ENCODE assay signal across 9 cellular contexts in genomic region chr11:123055132-123055924, GRCh38. TPM values are rescaled to one million over a fixed set of nuclear protein-coding genes. Genes with fewer than 3 reads are reported as not detected.
DNase-seq lines count a peak whose midpoint lies in the region; ATAC-seq and TF ChIP-seq lines count a peak whose summit lies in the region.
"Had no signal": no experiment of that assay in that cellular context is flagged by ENCODE, and none has a peak within 500 bp of the region (broad histone marks: within the 10 kb centered on the region; RNA-seq: fewer than 3 reads in every experiment).

No MANE protein-coding gene starts in this region.

- intact Hi-C loops in IMR-90 (cut with micrococcal nuclease) = no loop called here

- H3K14ac ChIP-seq in IMR-90 (replicated peaks; ENCODE audit: low read depth, low read length) = no peak overlapping the region
- no peak overlapping the region for H3K14ac ChIP-seq in neuronal stem cell (ENCODE audit: low read length)

- H2BK120ac ChIP-seq in IMR-90 (ENCODE audit: low read depth, low read length) (no peak overlapping the region), neuronal stem cell (ENCODE audit: low read depth, low read length) (no peak overlapping the region)

- H4K5ac ChIP-seq in IMR-90 (ENCODE audit: low read depth, low read length) = no peak overlapping the region

- no TSS peak for BruUV-seq in IMR-90 (replicated peaks; lab: Mats Ljungman, UMichigan)

- TF ChIP-seq RAD21 in IMR-90 (IDR thresholded peaks at IDR 0.05; ENCODE audit: low read length) = no peak

- no peak overlapping the region for H3K27ac ChIP-seq in IMR-90 (ENCODE audit: insufficient read depth, low read length)
- H3K27ac ChIP-seq in neuronal stem cell (replicated peaks; ENCODE audit: low read length) = peak overlapping the region; percentile 36
- H3K27ac ChIP-seq in smooth muscle cell (ENCODE audit: low read depth) = no peak overlapping the region

- peaks cover 25 to 36% of the 10 kb centered on the region in 2 experiments; a peak in 3 of 4 replicates for H3K79me1 ChIP-seq in IMR-90 (ENCODE audit: low read depth in 1 of 2, low read length in 2 of 2)
- H3K79me1 ChIP-seq in neuronal stem cell (ENCODE audit: low read depth, low read length) = no peaks in the 10 kb centered on the region

- no peak overlapping the region for H3K56ac ChIP-seq in IMR-90 (ENCODE audit: extremely low read depth, insufficient read depth, low read length)

- ATAC-seq in IMR-90 (ENCODE audit: low read depth) (no peak), HG03039 (IDR thresholded peaks at IDR 0.05; ENCODE audit: unreplicated experiment) (no peak), GM18870 (IDR thresholded peaks at IDR 0.05; ENCODE audit: unreplicated experiment) (no peak)

- peak; percentile 22 for TF ChIP-seq POLR2A in IMR-90 (IDR thresholded peaks at IDR 0.05; ENCODE audit: low read depth, low read length)

- peaks cover 51% of the 10 kb centered on the region for H3F3A ChIP-seq in smooth muscle cell (ENCODE audit: low read depth)

- no peak overlapping the region for H4K91ac ChIP-seq in IMR-90 (ENCODE audit: insufficient read depth, low read depth, low read length)
- no peak overlapping the region for H4K91ac ChIP-seq in neuronal stem cell (ENCODE audit: low read depth, low read length, poor library complexity)

- no peak overlapping the region for H3K4me3 ChIP-seq in IMR-90 (ENCODE audit: insufficient read depth, low read depth, low read length)
- H3K4me3 ChIP-seq in neuronal stem cell (ENCODE audit: low read length in 2 of 2) = no peak overlapping the region
- H3K4me3 ChIP-seq in smooth muscle cell = no peak overlapping the region

- H2BK15ac ChIP-seq in IMR-90 (ENCODE audit: low read depth, low read length) = no peak overlapping the region
- no peak overlapping the region for H2BK15ac ChIP-seq in neuronal stem cell (ENCODE audit: low read length)

- H3K9ac ChIP-seq in IMR-90 (ENCODE audit: low read depth, low read length) (no peak overlapping the region), neuronal stem cell (ENCODE audit: low read depth, low read length, poor library complexity) (no peak overlapping the region), smooth muscle cell (ENCODE audit: low read depth) (no peak overlapping the region)

- H3K9me1 ChIP-seq in IMR-90 (ENCODE audit: insufficient read depth, low read length) = peaks cover 6% of the 10 kb centered on the region; the same call in 1 of the 2 replicates

- no peaks in the 10 kb centered on the region for H3K9me3 ChIP-seq in IMR-90 (ENCODE audit: control insufficient read depth, insufficient read depth, low read length)
- no peaks in the 10 kb centered on the region for H3K9me3 ChIP-seq in neuronal stem cell (replicated peaks in 1 of 2; ENCODE audit: control insufficient read depth in 2 of 2, insufficient read depth in 1 of 2, low read depth in 1 of 2, low read length in 2 of 2)
- H3K9me3 ChIP-seq in smooth muscle cell (replicated peaks; ENCODE audit: low read depth) = no peaks in the 10 kb centered on the region

- no peak overlapping the region for H3K23ac ChIP-seq in IMR-90 (ENCODE audit: low read depth, low read length)
- H3K23ac ChIP-seq in neuronal stem cell (ENCODE audit: low read depth, low read length, poor library complexity) = no peak overlapping the region

- H3K27me3 ChIP-seq in IMR-90 (ENCODE audit: control insufficient read depth, insufficient read depth, low read length) = no peaks in the 10 kb centered on the region
- no peaks in the 10 kb centered on the region for H3K27me3 ChIP-seq in neuronal stem cell (ENCODE audit: control insufficient read depth in 3 of 3, insufficient read depth in 3 of 3, low read depth in 1 of 3, low read length in 3 of 3)
- H3K27me3 ChIP-seq in smooth muscle cell (ENCODE audit: low read depth) = no peaks in the 10 kb centered on the region

- TF ChIP-seq CTCF in IMR-90 (conservative IDR thresholded peaks at IDR 0.05; ENCODE audit: low read depth, low read length) (no peak), smooth muscle cell (IDR thresholded peaks at IDR 0.05; ENCODE audit: borderline replicate concordance, insufficient read depth, poor library complexity, severe bottlenecking) (no peak)

- no peak overlapping the region for H3K4me2 ChIP-seq in IMR-90 (ENCODE audit: low read depth, low read length)
- no peak overlapping the region for H3K4me2 ChIP-seq in neuronal stem cell (ENCODE audit: insufficient read depth, low read length, poor library complexity, severe bottlenecking)
- no peak overlapping the region for H3K4me2 ChIP-seq in smooth muscle cell

- H3K4ac ChIP-seq in IMR-90 (ENCODE audit: low read depth, low read length) (no peak overlapping the region), neuronal stem cell (ENCODE audit: low read length) (no peak overlapping the region)

- H2AFZ ChIP-seq in IMR-90 (replicated peaks; ENCODE audit: low read length, poor library complexity) (no peak overlapping the region), neuronal stem cell (ENCODE audit: low read length) (no peak overlapping the region), smooth muscle cell (ENCODE audit: low read depth) (no peak overlapping the region)

- CTCF ChIA-PET in IMR-90 (lab: Yijun Ruan, JAX) = interaction anchor here (0.6 to 0.7 kb wide), 2 partner anchors 398 to 691 kb away, joined by 3 to 4 read pairs; no protein-coding TSS in a partner anchor

- H3K18ac ChIP-seq in IMR-90 (ENCODE audit: low read depth, low read length) (no peak overlapping the region), neuronal stem cell (ENCODE audit: low read length) (no peak overlapping the region)

- H2BK5ac ChIP-seq in IMR-90 (ENCODE audit: low read depth, low read length, poor library complexity, severe bottlenecking) = no peak overlapping the region
- H2BK5ac ChIP-seq in neuronal stem cell (ENCODE audit: low read length) = no peak overlapping the region

- H2BK20ac ChIP-seq in IMR-90 (ENCODE audit: low read depth, low read length) = no peak overlapping the region

- H3K36me3 ChIP-seq in IMR-90 (ENCODE audit: control insufficient read depth, insufficient read depth, low read length) = peaks cover 54% of the 10 kb centered on the region
- peaks cover 41 to 68% of the 10 kb centered on the region in 2 donors for H3K36me3 ChIP-seq in neuronal stem cell (replicated peaks in 1 of 2; ENCODE audit: control insufficient read depth in 2 of 2, insufficient read depth in 2 of 2, low read length in 2 of 2)
- H3K36me3 ChIP-seq in smooth muscle cell (ENCODE audit: low read depth) = peaks cover 28% of the 10 kb centered on the region

- no CpG with 5 or more reads among the region's 6 CpGs for WGBS in IMR-90 (ENCODE audit: extremely low coverage in 2 of 2, insufficient read length in 1 of 2), 2 experiments
- WGBS in neuronal stem cell (ENCODE audit: extremely low coverage in 2 of 2, insufficient read length in 2 of 2, insufficient replicate concordance in 1 of 2), 2 donors = no CpG with 5 or more reads among the region's 6 CpGs
- WGBS in smooth muscle cell (ENCODE audit: low lambda C conversion rate) = 79% methylated on average over 6 of the region's 6 CpGs

- H3K79me2 ChIP-seq in smooth muscle cell (ENCODE audit: low read depth) = peaks cover 22% of the 10 kb centered on the region

- POLR2A ChIA-PET in IMR-90 (lab: Charles Lee; ENCODE audit: unreplicated experiment) = interaction anchor here (0.6 to 0.7 kb wide), 2 partner anchors 477 to 1393 kb away, joined by 3 to 12 read pairs; no protein-coding TSS in a partner anchor

- H4K20me1 ChIP-seq in IMR-90 (ENCODE audit: insufficient read depth, low read length) (peaks cover 73% of the 10 kb centered on the region), smooth muscle cell (ENCODE audit: low read depth) (peaks cover 62% of the 10 kb centered on the region)

- no peak overlapping the region for H2AK9ac ChIP-seq in IMR-90 (replicated peaks; ENCODE audit: low read depth, low read length, poor library complexity)

- H2BK12ac ChIP-seq in neuronal stem cell (ENCODE audit: low read length) = no peak overlapping the region

- no peak overlapping the region for H2AK5ac ChIP-seq in IMR-90 (ENCODE audit: low read depth, low read length)
- no peak overlapping the region for H2AK5ac ChIP-seq in neuronal stem cell (ENCODE audit: low read depth, low read length)

- in situ Hi-C loops in IMR-90 (cut with MboI; ENCODE audit: low sequenced_read_pairs) = no loop called here

- dilution Hi-C loops in IMR-90 (cut with HindIII; ENCODE audit: low sequenced_read_pairs, unreplicated experiment) = no loop called here

- peak; percentile 68 for DNase-seq in activated CD8-positive, alpha-beta memory T cell treated with anti-CD3 and anti-CD28 coated beads for 24 hours
- DNase-seq in activated CD8-positive, alpha-beta memory T cell treated with anti-CD3 and anti-CD28 coated beads, Interleukin-2, amount 50 U/mL, for 4 hours = no peak
- DNase-seq in IMR-90 (no peak), neuronal stem cell (ENCODE audit: low spot score) (no peak), smooth muscle cell (lab: John Stamatoyannopoulos, UW; ENCODE audit: unreplicated experiment) (no peak)
- peak; percentile 64 for DNase-seq in activated CD8-positive, alpha-beta memory T cell treated with anti-CD3 and anti-CD28 coated beads, Interleukin-2, amount 50 U/mL, for 48 hours
- DNase-seq: C1 segment of cervical spinal cord had no signal

- no peak overlapping the region for H4K8ac ChIP-seq in IMR-90 (ENCODE audit: low read depth in 2 of 2, low read length in 2 of 2)
- H4K8ac ChIP-seq in neuronal stem cell (ENCODE audit: low read depth, low read length) = no peak overlapping the region

- no peaks in the 10 kb centered on the region; the same call in 1 of the 2 replicates for H3K4me1 ChIP-seq in IMR-90 (ENCODE audit: control insufficient read depth, insufficient read depth, low read length)
- H3K4me1 ChIP-seq in neuronal stem cell (ENCODE audit: control insufficient read depth in 2 of 2, insufficient read depth in 1 of 2, low read depth in 1 of 2, low read length in 2 of 2) = peaks cover 2 to 16% of the 10 kb centered on the region in 2 donors
- peaks cover 21% of the 10 kb centered on the region for H3K4me1 ChIP-seq in smooth muscle cell (ENCODE audit: low read depth)

TF ChIP-seq in IMR-90, 13 proteins besides CTCF, POLR2A, EP300 and RAD21 (continues in another document):
- no peak for TF ChIP-seq SMC3 (IDR thresholded peaks at IDR 0.05; ENCODE audit: low read depth, low read length)
- no peak for TF ChIP-seq USF2 (IDR thresholded peaks at IDR 0.05; ENCODE audit: low read depth, low read length)

RNA-seq across cellular contexts. Expression of gene HSPA8, which starts 6.6 kb away (rescaled TPM):
- total RNA-seq in IMR-90 (2012; rRNA removed) (4,053 and 4,346 TPM in 2 replicates), smooth muscle cell (1,212 and 1,497 TPM in 2 replicates)
- polyA plus RNA-seq in IMR-90 (2012; rRNA removed) (2,309 and 2,607 TPM in 2 replicates), smooth muscle cell (449 and 471 TPM in 2 replicates)
- polyA plus RNA-seq in IMR-90 (2012; cell fraction: cytosol; rRNA removed) = 891 and 1,297 TPM in 2 replicates
- 378 and 1,026 TPM in 2 replicates for polyA plus RNA-seq in IMR-90 (2012; cell fraction: nucleus; rRNA removed; ENCODE audit: low replicate concordance)
- polyA plus RNA-seq in neuronal stem cell (2013, experiment 1 of 2) = 406 TPM
- polyA plus RNA-seq in neuronal stem cell (2013, experiment 2 of 2) = 401 TPM

Comparison
In these comparisons a context has a peak if more than half of its experiments do, and no peak if none do; other contexts are left out.
1. DNase-seq: peak in activated CD8-positive, alpha-beta memory T cell treated with anti-CD3 and anti-CD28 coated beads for 24 hours (single experiment) and activated CD8-positive, alpha-beta memory T cell treated with anti-CD3 and anti-CD28 coated beads, Interleukin-2, amount 50 U/mL, for 48 hours (single experiment); none in activated CD8-positive, alpha-beta memory T cell treated with anti-CD3 and anti-CD28 coated beads, Interleukin-2, amount 50 U/mL, for 4 hours (single experiment), IMR-90 (single experiment), neuronal stem cell (single experiment) and smooth muscle cell (single experiment).